In genomic region chr4:7723625-7724024, GRCh38 we compare ENCODE assay signal across 7 cellular contexts.
"Had no signal": no experiment of that assay in that cellular context is flagged by ENCODE, and none has a peak within 500 bp of the region (broad histone marks: within the 10 kb centered on the region; RNA-seq: fewer than 3 reads in every experiment).

No MANE protein-coding gene starts in this region.

- H3K9me3 Mint-ChIP-seq: HFFc6 had no signal

- H3K36me3 ChIP-seq: HAP-1 had no signal

- H2AFZ ChIP-seq: GM23248 had no signal

- H3K9ac ChIP-seq: GM23248 had no signal

- H3K4me3 Mint-ChIP-seq: HFFc6 had no signal

- DNase-seq: GM23248, GOT3, H7, HFFc6, IMR-90 had no signal

- H3K27ac ChIP-seq: GM23248 had no signal

- ATAC-seq: HCT116 had no signal

- H3K9me3 ChIP-seq: HAP-1 had no signal

- H3K4me3 ChIP-seq: GM23248, HAP-1 had no signal

- H3K4me1 ChIP-seq: HAP-1 had no signal

- H3K27ac Mint-ChIP-seq: HFFc6 had no signal
